In genomic region chr10:73743905-73744689, GRCh38 we compare ENCODE assay signal across 8 cellular contexts. TPM values are rescaled to one million over a fixed set of nuclear protein-coding genes. Genes with fewer than 3 reads are reported as not detected.
DNase-seq lines count a peak whose midpoint lies in the region; ATAC-seq, FAIRE-seq and TF ChIP-seq lines count a peak whose summit lies in the region.

SEC24C (plus strand) TSS chr10:73744372; CDS start chr10:73746833, 2,461 bp downstream.

- H3K27me3 ChIP-seq in esophagus muscularis mucosa = no peaks in the 10 kb centered on the region
- no peaks in the 10 kb centered on the region for H3K27me3 ChIP-seq in muscle layer of duodenum (ENCODE audit: low read depth, low read length)

- no peak for TF ChIP-seq CTCF in esophagus muscularis mucosa (IDR thresholded peaks at IDR 0.05)

- peak; percentile 73 for FAIRE-seq in RCC 7860 (lab: Jason Lieb, UNC)

- no peaks in the 10 kb centered on the region for H3K9me3 Mint-ChIP-seq in activated T-cell treated with anti-CD3 and anti-CD28 coated beads, Interleukin-2, amount 50 U/mL, for 72 hours

- H3K4me3 ChIP-seq in esophagus muscularis mucosa = peak within 1 kb of the TSS; percentile 78 to 96 (median 92)
- H3K4me3 ChIP-seq in muscle layer of duodenum (ENCODE audit: low read depth in 1 of 2, low read length in 2 of 2) = peak within 1 kb of the TSS; percentile 89 to 97

- peak; percentile 6 for TF ChIP-seq POLR2A in esophagus muscularis mucosa (IDR thresholded peaks at IDR 0.05; ENCODE audit: low read depth)

- no peak for TF ChIP-seq EP300 in esophagus muscularis mucosa (IDR thresholded peaks at IDR 0.05)

- peak within 1 kb of the TSS; percentile 100 for H3K27ac Mint-ChIP-seq in activated T-cell treated with anti-CD3 and anti-CD28 coated beads, Interleukin-2, amount 50 U/mL, for 72 hours

- no peaks in the 10 kb centered on the region for H3K9me3 ChIP-seq in KOPT-K1 (ENCODE audit: insufficient read depth, low read length, poor library complexity, severe bottlenecking)
- H3K9me3 ChIP-seq in esophagus muscularis mucosa = no peaks in the 10 kb centered on the region
- no peaks in the 10 kb centered on the region for H3K9me3 ChIP-seq in muscle layer of duodenum (ENCODE audit: control insufficient read depth in 1 of 2, low read length in 2 of 2)

- peaks cover 53% of the 10 kb centered on the region for H3K4me1 Mint-ChIP-seq in activated T-cell treated with anti-CD3 and anti-CD28 coated beads, Interleukin-2, amount 50 U/mL, for 72 hours (ENCODE audit: low read depth)

- peak within 1 kb of the TSS; percentile 92 to 99 for H3K4me3 Mint-ChIP-seq in activated T-cell treated with anti-CD3 and anti-CD28 coated beads, Interleukin-2, amount 50 U/mL, for 72 hours

- H3K36me3 ChIP-seq in KOPT-K1 (ENCODE audit: insufficient read depth, low read length) = peaks cover 29% of the 10 kb centered on the region
- H3K36me3 ChIP-seq in esophagus muscularis mucosa = peaks cover 19 to 40% (median 27%) of the 10 kb centered on the region in 4 donors
- peaks cover 5 to 11% of the 10 kb centered on the region in 2 donors for H3K36me3 ChIP-seq in muscle layer of duodenum (ENCODE audit: control insufficient read depth in 1 of 2, insufficient read depth in 2 of 2, low read length in 2 of 2)

- H3K36me3 Mint-ChIP-seq in activated T-cell treated with anti-CD3 and anti-CD28 coated beads, Interleukin-2, amount 50 U/mL, for 72 hours (ENCODE audit: insufficient read depth in 2 of 2) = peaks cover 4 to 6% of the 10 kb centered on the region in 2 donors

- no peaks in the 10 kb centered on the region for H3K27me3 Mint-ChIP-seq in activated T-cell treated with anti-CD3 and anti-CD28 coated beads, Interleukin-2, amount 50 U/mL, for 72 hours (ENCODE audit: low read depth)

- peak; percentile 85 for ATAC-seq in GM21737 (IDR thresholded peaks at IDR 0.05; ENCODE audit: unreplicated experiment)
- ATAC-seq in activated T-cell treated with anti-CD3 and anti-CD28 coated beads, Interleukin-2, amount 50 U/mL, for 72 hours (replicated peaks in 1 of 2) = peak; percentile 92 to 93

- intact Hi-C loops in esophagus muscularis mucosa (cut with DNase I) = loop anchor here (5.0 kb wide), 1 partner anchor 43 kb away; the partner anchor contains the start of gene ZSWIM8

- DNase-seq in DMS53 (lab: John Stamatoyannopoulos, UW) = peak; percentile 98
- peak; percentile 90 for DNase-seq in RCC 7860 (ENCODE audit: low spot score)
- peak; percentile 96 for DNase-seq in activated T-cell treated with anti-CD3 and anti-CD28 coated beads, Interleukin-2, amount 50 U/mL, for 72 hours
- DNase-seq in esophagus muscularis mucosa (ENCODE audit: extremely low spot score) = peak; percentile 99
- peak; percentile 93 for DNase-seq in stimulated activated CD8-positive, alpha-beta memory T cell treated with anti-CD3 and anti-CD28 coated beads, Interleukin-7, amount 100 ng/mL, for 4 hours (ENCODE audit: low read depth in 2 of 2)

- WGBS in esophagus muscularis mucosa = under 1% methylated on average over 37 of the region's 37 CpGs

- H3K27ac ChIP-seq in KOPT-K1 (ENCODE audit: low read depth, low read length, poor library complexity, severe bottlenecking) (peak within 1 kb of the TSS; percentile 82), esophagus muscularis mucosa (replicated peaks in 1 of 4) (peak within 1 kb of the TSS; percentile 88 to 90 (median 89)), muscle layer of duodenum (ENCODE audit: low read length) (peak within 1 kb of the TSS; percentile 99)

- H3K4me1 ChIP-seq in esophagus muscularis mucosa (peaks cover 36 to 64% (median 48%) of the 10 kb centered on the region in 4 donors), muscle layer of duodenum (ENCODE audit: control insufficient read depth in 1 of 2, insufficient read depth in 2 of 2, low read length in 2 of 2) (peaks cover 17 to 29% of the 10 kb centered on the region in 2 donors)

RNA-seq across cellular contexts. Expression of gene SEC24C, which starts in this region (rescaled TPM):
- total RNA-seq in activated T-cell treated with anti-CD3 and anti-CD28 coated beads, Interleukin-2, amount 50 U/mL, for 72 hours = 100 to 1,000 TPM; 105 to 119 TPM
- 10 to 100 TPM; 42.4 to 61.3 (median 53.5) TPM for total RNA-seq in esophagus muscularis mucosa

Comparison
In these comparisons a context has a peak if more than half of its experiments do, and no peak if none do; other contexts are left out.
1. Peak in every context shown above with its lines: DNase-seq, ATAC-seq, H3K4me3 ChIP-seq and H3K27ac ChIP-seq.